21 cellular contexts compared by ENCODE assay signal in the genomic region with DNA sequence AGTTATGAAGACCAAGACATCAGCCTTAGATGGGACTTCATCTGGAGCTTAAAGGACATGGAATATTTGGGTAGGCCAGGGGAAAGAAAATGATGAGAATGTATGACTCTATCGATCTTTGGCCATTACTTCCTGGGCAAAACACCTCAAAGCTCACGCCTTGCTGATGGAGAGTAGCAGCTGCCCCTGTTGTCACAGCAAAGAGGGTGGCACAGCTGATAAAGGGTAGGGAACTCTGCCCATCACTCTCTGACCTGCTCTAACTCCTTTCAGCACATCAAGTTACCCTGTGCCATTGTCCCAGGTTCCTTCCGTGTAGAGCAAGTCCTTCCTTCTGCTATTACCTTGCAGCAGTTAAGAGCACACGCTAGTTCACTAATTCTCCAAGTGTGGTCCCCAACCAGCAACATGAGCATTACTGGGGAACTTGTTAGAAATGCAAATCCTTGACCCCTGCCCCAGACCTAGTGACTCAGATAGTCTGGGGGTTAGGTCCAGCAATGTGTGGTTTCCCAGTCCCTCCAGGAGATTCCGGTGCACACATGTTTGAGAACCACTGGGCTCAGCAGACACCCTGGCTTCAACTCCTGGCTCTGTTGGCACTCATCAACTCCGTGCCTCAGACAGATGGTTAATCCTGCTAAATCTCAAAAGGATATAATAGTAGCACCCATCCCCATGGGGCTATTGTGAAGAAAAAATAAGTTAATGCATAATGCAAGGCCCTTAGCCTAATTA.
A peak's percentile ranks its signal among the peaks of the same experiment; 100 is the strongest.
DNase-seq lines count a peak whose midpoint lies in the region; ATAC-seq and TF ChIP-seq lines count a peak whose summit lies in the region.
"Had no signal": no experiment of that assay in that cellular context is flagged by ENCODE, and none has a peak within 500 bp of the region (broad histone marks: within the 10 kb centered on the region; RNA-seq: fewer than 3 reads in every experiment).

No MANE protein-coding gene starts in this region.

- CTCF ChIA-PET in HEK293T (lab: Yijun Ruan, JAX): interaction anchor here (0.6 kb wide), 1 partner anchor 19 kb away, joined by 3 read pairs; no protein-coding TSS in a partner anchor

- TF ChIP-seq CTCF in choroid plexus epithelial cell (conservative IDR thresholded peaks at IDR 0.05; ENCODE audit: low read depth, low read length): no peak

- no peaks in the 10 kb centered on the region for H3K36me3 Mint-ChIP-seq in activated CD4-positive, alpha-beta T cell treated with anti-CD3 and anti-CD28 coated beads, Interleukin-2, amount 10 ng/mL, durations not matched to agents 24 days and 14 days (ENCODE audit: low read depth)

- DNase-seq in D341Med (ENCODE audit: low spot score) (peak; percentile 80), LHCN-M2 (ENCODE audit: low read depth) (peak; percentile 76), choroid plexus epithelial cell (ENCODE audit: low read depth) (peak; percentile 71), kidney tubule cell (ENCODE audit: low spot score) (peak; percentile 19), HEK293T (ENCODE audit: extremely low spot score) (no peak)
- no peak for DNase-seq in activated CD4-positive, alpha-beta T cell treated with anti-CD3 and anti-CD28 coated beads, Interleukin-2, amount 10 ng/mL, durations not matched to agents 24 days and 14 days
- DNase-seq: activated CD8-positive, alpha-beta memory T cell treated with anti-CD3 and anti-CD28 coated beads for 24 hours; caudate nucleus; CD4-positive, alpha-beta T cell; DND-41; NCI-H1694; NCI-H226; nucleus accumbens; stimulated activated CD4-positive, alpha-beta T cell treated with anti-CD3 and anti-CD28 coated beads, Interleukin-15, amount 100 ng/mL, for 24 hours; T-helper 9 cell; uterus had no signal

- no peaks in the 10 kb centered on the region for H3K9me3 Mint-ChIP-seq in activated CD4-positive, alpha-beta T cell treated with anti-CD3 and anti-CD28 coated beads, Interleukin-2, amount 10 ng/mL, durations not matched to agents 24 days and 14 days
- H3K9me3 Mint-ChIP-seq: CD4-positive, alpha-beta T cell; GM23338 had no signal

- H3K27me3 Mint-ChIP-seq in activated CD4-positive, alpha-beta T cell treated with anti-CD3 and anti-CD28 coated beads, Interleukin-2, amount 10 ng/mL, durations not matched to agents 24 days and 14 days: peaks cover 5% of the 10 kb centered on the region
- H3K27me3 Mint-ChIP-seq: CD4-positive, alpha-beta T cell had no signal

- no peak overlapping the region for H3K4me3 Mint-ChIP-seq in activated CD4-positive, alpha-beta T cell treated with anti-CD3 and anti-CD28 coated beads, Interleukin-2, amount 10 ng/mL, durations not matched to agents 24 days and 14 days
- H3K4me3 Mint-ChIP-seq: CD4-positive, alpha-beta T cell; GM23338 had no signal

- POLR2A ChIA-PET in HEK293T (lab: Yijun Ruan, JAX): no interaction called here

- ATAC-seq in GM21367 (IDR thresholded peaks at IDR 0.05; ENCODE audit: unreplicated experiment) (no peak), HG02973 (IDR thresholded peaks at IDR 0.05; ENCODE audit: unreplicated experiment) (no peak)
- ATAC-seq: GM23338, SK-N-SH treated with all-trans-retinoic acid at 6 μM for 48 hours had no signal

- intact Hi-C loops in activated CD4-positive, alpha-beta T cell treated with anti-CD3 and anti-CD28 coated beads, Interleukin-2, amount 10 ng/mL, durations not matched to agents 24 days and 14 days (cut with micrococcal nuclease): loop anchor here (10.0 kb wide), 1 partner anchor 72 kb away; no protein-coding TSS in a partner anchor

- H3K4me3 ChIP-seq in choroid plexus epithelial cell (ENCODE audit: low read depth, low read length): no peak overlapping the region
- H3K4me3 ChIP-seq: GM23338, suprapubic skin, uterus had no signal

- no peak overlapping the region for H3K27ac Mint-ChIP-seq in activated CD4-positive, alpha-beta T cell treated with anti-CD3 and anti-CD28 coated beads, Interleukin-2, amount 10 ng/mL, durations not matched to agents 24 days and 14 days
- H3K27ac Mint-ChIP-seq: CD4-positive, alpha-beta T cell; GM23338 had no signal

- H3K4me1 Mint-ChIP-seq in activated CD4-positive, alpha-beta T cell treated with anti-CD3 and anti-CD28 coated beads, Interleukin-2, amount 10 ng/mL, durations not matched to agents 24 days and 14 days: no peaks in the 10 kb centered on the region

TF ChIP-seq in HEK293T, 16 proteins besides CTCF, POLR2A, EP300 and RAD21:
- TF ChIP-seq ZNF384 (IDR thresholded peaks at IDR 0.05) (no peak), SP1 (IDR thresholded peaks at IDR 0.05) (no peak), FOXA1 (IDR thresholded peaks at IDR 0.05) (no peak), BHLHE40 (IDR thresholded peaks at IDR 0.05; ENCODE audit: borderline replicate concordance) (no peak), CTBP1 (IDR thresholded peaks at IDR 0.05; ENCODE audit: borderline replicate concordance) (no peak), HDGF (IDR thresholded peaks at IDR 0.05; ENCODE audit: borderline replicate concordance) (no peak), FOXK2 (IDR thresholded peaks at IDR 0.05) (no peak), LEF1 (IDR thresholded peaks at IDR 0.05; ENCODE audit: borderline replicate concordance) (no peak), TARDBP (IDR thresholded peaks at IDR 0.05) (no peak), ELF4 (IDR thresholded peaks at IDR 0.05) (no peak), ARNT (IDR thresholded peaks at IDR 0.05) (no peak), NFRKB (IDR thresholded peaks at IDR 0.05) (no peak), SUZ12 (IDR thresholded peaks at IDR 0.05) (no peak), FOXM1 (IDR thresholded peaks at IDR 0.05; ENCODE audit: borderline replicate concordance) (no peak), L3MBTL2 (conservative IDR thresholded peaks at IDR 0.05) (no peak)
- TF ChIP-seq, protein P1, sequence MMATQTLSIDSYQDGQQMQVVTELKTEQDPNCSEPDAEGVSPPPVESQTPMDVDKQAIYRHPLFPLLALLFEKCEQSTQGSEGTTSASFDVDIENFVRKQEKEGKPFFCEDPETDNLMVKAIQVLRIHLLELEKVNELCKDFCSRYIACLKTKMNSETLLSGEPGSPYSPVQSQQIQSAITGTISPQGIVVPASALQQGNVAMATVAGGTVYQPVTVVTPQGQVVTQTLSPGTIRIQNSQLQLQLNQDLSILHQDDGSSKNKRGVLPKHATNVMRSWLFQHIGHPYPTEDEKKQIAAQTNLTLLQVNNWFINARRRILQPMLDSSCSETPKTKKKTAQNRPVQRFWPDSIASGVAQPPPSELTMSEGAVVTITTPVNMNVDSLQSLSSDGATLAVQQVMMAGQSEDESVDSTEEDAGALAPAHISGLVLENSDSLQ (IDR thresholded peaks at IDR 0.05): no peak

Comparison
In these comparisons a context has a peak if more than half of its experiments do, and no peak if none do; other contexts are left out.
1. DNase-seq: peak in D341Med (single experiment), LHCN-M2 (single experiment), choroid plexus epithelial cell (single experiment) and kidney tubule cell (single experiment); none in HEK293T (single experiment) and activated CD4-positive, alpha-beta T cell treated with anti-CD3 and anti-CD28 coated beads, Interleukin-2, amount 10 ng/mL, durations not matched to agents 24 days and 14 days (single experiment).